In genomic region chr19:35766571-35767104, GRCh38 we compare ENCODE assay signal across 17 cellular contexts. TPM values are rescaled to one million over a fixed set of nuclear protein-coding genes. Genes with fewer than 3 reads are reported as not detected.
DNase-seq lines count a peak whose midpoint lies in the region; ATAC-seq, FAIRE-seq and TF ChIP-seq lines count a peak whose summit lies in the region.
"Had no signal": no experiment of that assay in that cellular context is flagged by ENCODE, and none has a peak within 500 bp of the region (broad histone marks: within the 10 kb centered on the region; RNA-seq: fewer than 3 reads in every experiment).

No MANE protein-coding gene starts in this region.

- H4K91ac ChIP-seq in H9 (ENCODE audit: insufficient read length, low read depth, low read length), result no peak overlapping the region
- H4K91ac ChIP-seq in H1 (replicated peaks; ENCODE audit: insufficient read length, low read length), result no peak overlapping the region

- no CpG with 5 or more reads among the region's 11 CpGs for WGBS in H9 (ENCODE audit: extremely low coverage, insufficient read length, low lambda C conversion rate)
- WGBS in H1 (ENCODE audit: extremely low coverage in 1 of 2, insufficient coverage in 1 of 2, insufficient read length in 1 of 2, insufficient replicate concordance in 2 of 2, low coverage in 1 of 2, low lambda C conversion rate in 2 of 2, missing lambda C conversion rate in 1 of 2), 2 experiments, result 83% methylated on average over 8 of the region's 11 CpGs; no CpG with 5 or more reads in 1 of the 2 experiments

- no peaks in the 10 kb centered on the region for H3K9me3 Mint-ChIP-seq in activated naive CD8-positive, alpha-beta T cell treated with anti-CD3 and anti-CD28 coated beads, Interleukin-2, amount 10 ng/mL, durations not matched to agents 7 days and 5 days
- H3K9me3 Mint-ChIP-seq in activated naive CD8-positive, alpha-beta T cell treated with anti-CD3 and anti-CD28 coated beads for 36 hours, result no peaks in the 10 kb centered on the region
- H3K9me3 Mint-ChIP-seq in H9, result no peaks in the 10 kb centered on the region
- no peaks in the 10 kb centered on the region for H3K9me3 Mint-ChIP-seq in neural progenitor cell
- H3K9me3 Mint-ChIP-seq: CD4-positive, alpha-beta T cell had no signal

- TF ChIP-seq EP300 in H1 (IDR thresholded peaks at IDR 0.05; ENCODE audit: borderline replicate concordance in 1 of 2, low read depth in 2 of 2, low read length in 2 of 2), result no peak

- H2BK15ac ChIP-seq in H9 (ENCODE audit: low read depth, low read length) (no peak overlapping the region), H1 (ENCODE audit: low read length) (no peak overlapping the region)

- no peak overlapping the region for H3K14ac ChIP-seq in H9 (ENCODE audit: insufficient read depth, low read length)
- no peak overlapping the region for H3K14ac ChIP-seq in H1 (ENCODE audit: insufficient read length)

- no peak overlapping the region for H3K4me3 Mint-ChIP-seq in activated naive CD8-positive, alpha-beta T cell treated with anti-CD3 and anti-CD28 coated beads, Interleukin-2, amount 10 ng/mL, durations not matched to agents 7 days and 5 days
- H3K4me3 Mint-ChIP-seq in activated naive CD8-positive, alpha-beta T cell treated with anti-CD3 and anti-CD28 coated beads for 36 hours, result no peak overlapping the region
- H3K4me3 Mint-ChIP-seq in H9, result no peak overlapping the region; a peak in 1 of 5 replicates
- H3K4me3 Mint-ChIP-seq in neural progenitor cell, result peak overlapping the region; percentile 52
- H3K4me3 Mint-ChIP-seq: CD4-positive, alpha-beta T cell had no signal

- no peak overlapping the region for H4K8ac ChIP-seq in H9 (replicated peaks; ENCODE audit: insufficient read length, low read depth, low read length)
- peak overlapping the region; percentile 65; the same call in 1 of the 2 replicates for H4K8ac ChIP-seq in H1 (ENCODE audit: extremely low read depth, insufficient read depth, low read length)

- no peak overlapping the region for H3K4me2 ChIP-seq in H9 (ENCODE audit: insufficient read depth, insufficient read length, low read length)
- no peak overlapping the region; a peak in 1 of 4 replicates for H3K4me2 ChIP-seq in H1 (ENCODE audit: insufficient read depth in 1 of 2, low read depth in 2 of 2, low read length in 2 of 2)
- no peak overlapping the region for H3K4me2 ChIP-seq in neural progenitor cell

- H3F3A ChIP-seq in neural progenitor cell (ENCODE audit: low read depth), result no peaks in the 10 kb centered on the region

- no peak overlapping the region for H3K27ac Mint-ChIP-seq in activated naive CD8-positive, alpha-beta T cell treated with anti-CD3 and anti-CD28 coated beads, Interleukin-2, amount 10 ng/mL, durations not matched to agents 7 days and 5 days
- no peak overlapping the region for H3K27ac Mint-ChIP-seq in activated naive CD8-positive, alpha-beta T cell treated with anti-CD3 and anti-CD28 coated beads for 36 hours
- H3K27ac Mint-ChIP-seq in H9, result peak overlapping the region in 2 of 3 experiments; percentile 24 to 40; a peak in 2 of 7 replicates
- no peak overlapping the region for H3K27ac Mint-ChIP-seq in neural progenitor cell
- H3K27ac Mint-ChIP-seq: CD4-positive, alpha-beta T cell had no signal

- CTCF ChIA-PET in H1 (lab: Charles Lee; ENCODE audit: partially characterized antibody), result interaction anchor here (0.9 to 2.5 kb wide), 4 partner anchors 9 to 53 kb away, joined by 3 to 9 read pairs (median 4); no protein-coding TSS in a partner anchor

- H2AK5ac ChIP-seq in H9 (ENCODE audit: insufficient read length, low read length) (no peak overlapping the region), H1 (ENCODE audit: low read depth, low read length) (no peak overlapping the region)

- H3K27me3 Mint-ChIP-seq in activated naive CD8-positive, alpha-beta T cell treated with anti-CD3 and anti-CD28 coated beads, Interleukin-2, amount 10 ng/mL, durations not matched to agents 7 days and 5 days, result no peaks in the 10 kb centered on the region
- no peaks in the 10 kb centered on the region for H3K27me3 Mint-ChIP-seq in activated naive CD8-positive, alpha-beta T cell treated with anti-CD3 and anti-CD28 coated beads for 36 hours
- peaks cover 10% of the 10 kb centered on the region for H3K27me3 Mint-ChIP-seq in H9 (ENCODE audit: low read depth)
- peaks cover 2% of the 10 kb centered on the region for H3K27me3 Mint-ChIP-seq in neural progenitor cell (ENCODE audit: insufficient read depth, low read depth)
- H3K27me3 Mint-ChIP-seq: CD4-positive, alpha-beta T cell had no signal

- H3K4ac ChIP-seq in H9 (ENCODE audit: low read depth, low read length) (no peak overlapping the region), H1 (replicated peaks; ENCODE audit: insufficient read length, low read depth, low read length) (no peak overlapping the region)

- H2BK20ac ChIP-seq in H9 (ENCODE audit: low read depth, low read length, poor library complexity, severe bottlenecking), result no peak overlapping the region
- H2BK20ac ChIP-seq in H1 (ENCODE audit: low read length), result no peak overlapping the region

- no peak for TF ChIP-seq POLR2A in H1 (IDR thresholded peaks at IDR 0.05; ENCODE audit: control extremely low read depth in 1 of 2, low read depth in 2 of 2, low read length in 2 of 2)

- no peak for FAIRE-seq in H1 (lab: Jason Lieb, UNC)
- FAIRE-seq: G401.6, GM12892 had no signal

- H3K56ac ChIP-seq in H9 (ENCODE audit: insufficient read length, low read depth, low read length), result no peak overlapping the region
- H3K56ac ChIP-seq in H1 (replicated peaks; ENCODE audit: insufficient read length, low read depth, low read length), result no peak overlapping the region

- H3K4me3 ChIP-seq in H1 (ENCODE audit: extremely low read depth in 1 of 4, insufficient read depth in 2 of 4, low read depth in 3 of 4, low read length in 4 of 4) (no peak overlapping the region), neural progenitor cell (no peak overlapping the region)

- TF ChIP-seq CTCF in H9 (conservative IDR thresholded peaks at IDR 0.05) (no peak), H1 (IDR thresholded peaks at IDR 0.05; ENCODE audit: control extremely low read depth in 1 of 3, insufficient read depth in 1 of 3, low read depth in 1 of 3, low read length in 3 of 3) (no peak), neural progenitor cell (IDR thresholded peaks at IDR 0.05) (no peak)

- H3K79me1 ChIP-seq in H9 (ENCODE audit: insufficient read depth, low read depth, low read length, poor library complexity, severe bottlenecking), result no peaks in the 10 kb centered on the region
- no peaks in the 10 kb centered on the region; the same call in 1 of the 2 replicates for H3K79me1 ChIP-seq in H1 (ENCODE audit: low read depth, low read length)

- H4K20me1 ChIP-seq in H9 (ENCODE audit: control insufficient read depth, insufficient read depth, insufficient read length) (no peaks in the 10 kb centered on the region), H1 (replicated peaks in 1 of 2; ENCODE audit: control insufficient read depth in 1 of 2, insufficient read depth in 2 of 2, low read length in 2 of 2) (peaks cover 4 to 5% of the 10 kb centered on the region in 2 experiments), neural progenitor cell (ENCODE audit: low read depth) (peaks cover 13% of the 10 kb centered on the region)

- H3K27me3 ChIP-seq in H9 (ENCODE audit: insufficient read depth, low read length) (no peaks in the 10 kb centered on the region), H1 (replicated peaks in 1 of 4; ENCODE audit: control insufficient read depth in 3 of 4, extremely low read depth in 1 of 4, insufficient read depth in 3 of 4, low read length in 3 of 4) (no peaks in the 10 kb centered on the region), neural progenitor cell (no peaks in the 10 kb centered on the region)

- peaks cover 6% of the 10 kb centered on the region for H3K4me1 Mint-ChIP-seq in activated naive CD8-positive, alpha-beta T cell treated with anti-CD3 and anti-CD28 coated beads, Interleukin-2, amount 10 ng/mL, durations not matched to agents 7 days and 5 days
- H3K4me1 Mint-ChIP-seq in activated naive CD8-positive, alpha-beta T cell treated with anti-CD3 and anti-CD28 coated beads for 36 hours, result no peaks in the 10 kb centered on the region
- H3K4me1 Mint-ChIP-seq in H9 (peaks cover 7 to 8% of the 10 kb centered on the region in 2 experiments), neural progenitor cell (peaks cover 10% of the 10 kb centered on the region)

- H3K18ac ChIP-seq in H9 (ENCODE audit: insufficient read length, low read depth, low read length), result no peak overlapping the region
- H3K18ac ChIP-seq in H1 (ENCODE audit: extremely low read depth, low read length), result no peak overlapping the region

- H2AFZ ChIP-seq in H9 (ENCODE audit: low read length), result no peak overlapping the region
- H2AFZ ChIP-seq in H1 (ENCODE audit: low read length), result no peak overlapping the region
- no peak overlapping the region for H2AFZ ChIP-seq in neural progenitor cell (replicated peaks)

- H4K5ac ChIP-seq in H9 (ENCODE audit: insufficient read length, low read depth, low read length) (no peak overlapping the region), H1 (ENCODE audit: insufficient read length, low read depth, low read length) (no peak overlapping the region)

- H3K27ac ChIP-seq in H9 (ENCODE audit: insufficient read length, low read depth, low read length) (no peak overlapping the region), H1 (ENCODE audit: low read depth, low read length) (no peak overlapping the region), neural progenitor cell (no peak overlapping the region)

- no peaks in the 10 kb centered on the region for H3K4me1 ChIP-seq in H9 (ENCODE audit: insufficient read depth, low read length)
- peaks cover 0 to 13% (median 7%) of the 10 kb centered on the region in 4 experiments; a peak in 5 of 7 replicates for H3K4me1 ChIP-seq in H1 (replicated peaks in 1 of 4; ENCODE audit: control insufficient read depth in 3 of 4, insufficient read depth in 4 of 4, low read length in 3 of 4)
- H3K4me1 ChIP-seq in neural progenitor cell, result peaks cover 5% of the 10 kb centered on the region

- peaks cover 15% of the 10 kb centered on the region for H3K36me3 Mint-ChIP-seq in activated naive CD8-positive, alpha-beta T cell treated with anti-CD3 and anti-CD28 coated beads, Interleukin-2, amount 10 ng/mL, durations not matched to agents 7 days and 5 days
- H3K36me3 Mint-ChIP-seq in activated naive CD8-positive, alpha-beta T cell treated with anti-CD3 and anti-CD28 coated beads for 36 hours, result peaks cover 10% of the 10 kb centered on the region
- H3K36me3 Mint-ChIP-seq in H9 (ENCODE audit: insufficient read depth in 1 of 3, low read depth in 3 of 3) (peaks cover 9 to 37% (median 36%) of the 10 kb centered on the region in 3 experiments), neural progenitor cell (peaks cover 16% of the 10 kb centered on the region)

- H3K36me3 ChIP-seq in H1 (ENCODE audit: control insufficient read depth in 2 of 4, insufficient read depth in 4 of 4, low read length in 3 of 4), result peaks cover 0 to 12% (median 5%) of the 10 kb centered on the region in 4 experiments; a peak in 5 of 8 replicates
- H3K36me3 ChIP-seq in neural progenitor cell, result no peaks in the 10 kb centered on the region

- DNase-seq in activated naive CD8-positive, alpha-beta T cell treated with anti-CD3 and anti-CD28 coated beads, Interleukin-2, amount 10 ng/mL, durations not matched to agents 7 days and 5 days, result no peak
- no peak for DNase-seq in activated naive CD8-positive, alpha-beta T cell treated with anti-CD3 and anti-CD28 coated beads for 36 hours
- DNase-seq in H9 (peak; percentile 29), H1 (ENCODE audit: low read depth in 1 of 2, low spot score in 2 of 2) (no peak), neural progenitor cell (ENCODE audit: low spot score) (no peak), germinal center (ENCODE audit: low spot score) (no peak), NCI-H1694 (lab: John Stamatoyannopoulos, UW) (no peak)
- DNase-seq: CD4-positive, alpha-beta T cell; DMS79 treated with DMSO at 0.1 percent for 48 hours; NCI-H146; NCI-H345; NCI-H69; NK-92 treated with Interleukin-12 subunit alpha and Interleukin-12 subunit beta, amount 100 ng/mL, for 24 hours had no signal

- no peak overlapping the region for H3K9ac ChIP-seq in H9 (ENCODE audit: extremely low read depth, insufficient read length, low read length)
- H3K9ac ChIP-seq in H1 (replicated peaks in 1 of 4; ENCODE audit: extremely low read depth in 1 of 4, low read depth in 3 of 4, low read length in 3 of 4), result no peak overlapping the region
- no peak overlapping the region for H3K9ac ChIP-seq in neural progenitor cell

- H2BK5ac ChIP-seq in H9 (ENCODE audit: insufficient read length, low read length) (no peak overlapping the region), H1 (ENCODE audit: low read depth, low read length) (no peak overlapping the region)

- no peak overlapping the region for H3T11ph ChIP-seq in H9 (ENCODE audit: low read length)

- H2BK12ac ChIP-seq in H9 (ENCODE audit: insufficient read length, low read depth, low read length) (no peak overlapping the region), H1 (ENCODE audit: low read depth, low read length) (no peak overlapping the region)

- no peaks in the 10 kb centered on the region for H3K9me3 ChIP-seq in H9 (ENCODE audit: control insufficient read depth, low read depth, low read length)
- no peaks in the 10 kb centered on the region for H3K9me3 ChIP-seq in H1 (ENCODE audit: insufficient read depth in 2 of 2, low read depth in 1 of 2, low read length in 1 of 2)
- H3K9me3 ChIP-seq in neural progenitor cell (ENCODE audit: low read depth), result no peaks in the 10 kb centered on the region

- H3K79me2 ChIP-seq in H9 (ENCODE audit: insufficient read depth, low read length) (no peaks in the 10 kb centered on the region), H1 (ENCODE audit: control insufficient read depth in 1 of 2, insufficient read depth in 2 of 2, low read length in 2 of 2) (no peaks in the 10 kb centered on the region), neural progenitor cell (ENCODE audit: low read depth) (no peaks in the 10 kb centered on the region)

- H3K23ac ChIP-seq in H9 (ENCODE audit: insufficient read length, low read depth, low read length) (no peak overlapping the region), H1 (ENCODE audit: insufficient read length) (no peak overlapping the region)

- POLR2A ChIA-PET in activated naive CD8-positive, alpha-beta T cell treated with anti-CD3 and anti-CD28 coated beads, Interleukin-2, amount 10 ng/mL, durations not matched to agents 7 days and 5 days (lab: Charles Lee), result interaction anchor here (1.1 to 2.6 kb wide), 2 partner anchors 9 to 19 kb away, joined by 5 read pairs; partner anchors contain the start of genes HSPB6 and LIN37
- POLR2A ChIA-PET in H1 (lab: Charles Lee; ENCODE audit: partially characterized antibody), result interaction anchor here (0.8 to 2.8 kb wide), 8 partner anchors 10 to 117 kb away, joined by 3 to 11 read pairs (median 4); partner anchors contain the start of genes HSPB6, IGFLR1, LIN37 and PROSER3

- H2BK120ac ChIP-seq in H9 (ENCODE audit: low read depth, low read length, poor library complexity, severe bottlenecking) (no peak overlapping the region), H1 (replicated peaks; ENCODE audit: low read depth, low read length) (no peak overlapping the region)

- peak; percentile 26 for ATAC-seq in activated naive CD8-positive, alpha-beta T cell treated with anti-CD3 and anti-CD28 coated beads, Interleukin-2, amount 10 ng/mL, durations not matched to agents 7 days and 5 days (ENCODE audit: low read depth)
- no peak for ATAC-seq in HG02970 (IDR thresholded peaks at IDR 0.05; ENCODE audit: low FRiP score, unreplicated experiment)

- TF ChIP-seq RAD21 in H1 (IDR thresholded peaks at IDR 0.05 in 1 of 2, conservative IDR thresholded peaks at IDR 0.05 in 1 of 2; ENCODE audit: low read depth in 2 of 2, low read length in 2 of 2), result no peak

- H3K23me2 ChIP-seq in H9 (ENCODE audit: insufficient read length, low read depth, low read length, poor library complexity, severe bottlenecking) (no peaks in the 10 kb centered on the region), H1 (ENCODE audit: low read depth, low read length) (no peaks in the 10 kb centered on the region; the same call in 1 of the 2 replicates)

RNA-seq across cellular contexts. Expression of gene PROSER3, which starts 8.7 kb away (rescaled TPM):
- 10 to 100 TPM; 53.0 to 59.9 TPM for total RNA-seq in activated naive CD8-positive, alpha-beta T cell treated with anti-CD3 and anti-CD28 coated beads, Interleukin-2, amount 10 ng/mL, durations not matched to agents 7 days and 5 days
- total RNA-seq in activated naive CD8-positive, alpha-beta T cell treated with anti-CD3 and anti-CD28 coated beads for 36 hours, result 10 to 100 TPM; 29.9 to 33.3 TPM
- total RNA-seq in H9 (2021) (21.8 and 29.1 TPM in 2 replicates), neural progenitor cell (ENCODE audit: low replicate concordance) (7.1 and 13.4 TPM in 2 replicates)
- total RNA-seq in H1 (2021; fragmentation: NEBNext Ultra II Directional; extraction: Animal tissue kit (Norgen Biotek cat#: 25700)), result 20.8 and 28.9 TPM in 2 replicates
- polyA plus RNA-seq in H1 (2011; rRNA removed), result 17.8 and 27.8 TPM in 2 replicates
- polyA plus RNA-seq in H1 (2011; cell fraction: cytosol; rRNA removed), result 7.6 TPM
- polyA plus RNA-seq in H1 (2011; cell fraction: nucleus; rRNA removed), result 45.0 TPM
- 16.1 to 23.4 TPM (median 19.6 TPM) in 4 replicates for polyA plus RNA-seq in H1 (2012, experiment 1 of 2)
- polyA plus RNA-seq in H1 (2012, experiment 2 of 2), result 16.3 TPM
- 22.3 TPM for polyA plus RNA-seq in H1 (2013, experiment 1 of 2)
- polyA plus RNA-seq in H1 (2013, experiment 2 of 2), result 21.7 TPM
- 15.9 and 27.8 TPM in 2 replicates for polyA minus RNA-seq in H1 (2011; rRNA and poly(A)+ RNA removed)
- polyA minus RNA-seq in H1 (2011; cell fraction: cytosol; rRNA and poly(A)+ RNA removed), result 19.3 TPM
- 19.8 TPM for polyA minus RNA-seq in H1 (2011; cell fraction: nucleus; rRNA and poly(A)+ RNA removed)

RNA-seq across cellular contexts. Expression of gene ARHGAP33, which starts 8.7 kb away (rescaled TPM):
- total RNA-seq in activated naive CD8-positive, alpha-beta T cell treated with anti-CD3 and anti-CD28 coated beads, Interleukin-2, amount 10 ng/mL, durations not matched to agents 7 days and 5 days, result 10 to 100 TPM; 64.4 to 76.5 TPM
- total RNA-seq in activated naive CD8-positive, alpha-beta T cell treated with anti-CD3 and anti-CD28 coated beads for 36 hours, result 10 to 100 TPM; 15.0 to 16.3 TPM
- total RNA-seq in H9 (2021) (18.7 and 19.5 TPM in 2 replicates), neural progenitor cell (ENCODE audit: low replicate concordance) (6.5 and 15.1 TPM in 2 replicates)
- 25.0 and 25.2 TPM in 2 replicates for total RNA-seq in H1 (2021; fragmentation: NEBNext Ultra II Directional; extraction: Animal tissue kit (Norgen Biotek cat#: 25700))
- 6.5 and 11.2 TPM in 2 replicates for polyA plus RNA-seq in H1 (2011; rRNA removed)
- 5.6 TPM for polyA plus RNA-seq in H1 (2011; cell fraction: cytosol; rRNA removed)
- 63.2 TPM for polyA plus RNA-seq in H1 (2011; cell fraction: nucleus; rRNA removed)
- polyA plus RNA-seq in H1 (2012, experiment 1 of 2), result 16.6 to 27.6 TPM (median 25.0 TPM) in 4 replicates
- 13.4 TPM for polyA plus RNA-seq in H1 (2012, experiment 2 of 2)
- 19.4 TPM for polyA plus RNA-seq in H1 (2013, experiment 1 of 2)
- 18.1 TPM for polyA plus RNA-seq in H1 (2013, experiment 2 of 2)
- polyA minus RNA-seq in H1 (2011; rRNA and poly(A)+ RNA removed), result 3.9 and 5.8 TPM in 2 replicates
- polyA minus RNA-seq in H1 (2011; cell fraction: cytosol; rRNA and poly(A)+ RNA removed), result 12.0 TPM
- 24.6 TPM for polyA minus RNA-seq in H1 (2011; cell fraction: nucleus; rRNA and poly(A)+ RNA removed)

RNA-seq across cellular contexts. Expression of gene HSPB6, which starts 9.8 kb away (rescaled TPM):
- total RNA-seq in activated naive CD8-positive, alpha-beta T cell treated with anti-CD3 and anti-CD28 coated beads, Interleukin-2, amount 10 ng/mL, durations not matched to agents 7 days and 5 days, result under 1 TPM in 1 of 2 experiments, not detected in 1; 0.36 TPM
- under 1 TPM; 0.39 to 0.78 TPM for total RNA-seq in activated naive CD8-positive, alpha-beta T cell treated with anti-CD3 and anti-CD28 coated beads for 36 hours
- total RNA-seq in H9 (2021) (0.37 TPM in 2 replicates), neural progenitor cell (ENCODE audit: low replicate concordance) (not detected in 2 replicates)
- 0.44 TPM in 1 of 2 replicates, not detected in the other for total RNA-seq in H1 (2021; fragmentation: NEBNext Ultra II Directional; extraction: Animal tissue kit (Norgen Biotek cat#: 25700))
- 0.91 and 1.6 TPM in 2 replicates for polyA plus RNA-seq in H1 (2011; rRNA removed)
- 0.69 TPM for polyA plus RNA-seq in H1 (2011; cell fraction: cytosol; rRNA removed)
- polyA plus RNA-seq in H1 (2011; cell fraction: nucleus; rRNA removed), result 1.1 TPM
- polyA plus RNA-seq in H1 (2012, experiment 1 of 2), result 2.2 to 2.9 TPM (median 2.2 TPM) in 4 replicates
- polyA plus RNA-seq in H1 (2012, experiment 2 of 2), result 2.1 TPM
- 1.6 TPM for polyA plus RNA-seq in H1 (2013, experiment 1 of 2)
- polyA plus RNA-seq in H1 (2013, experiment 2 of 2), result 1.3 TPM
- 0.27 and 0.50 TPM in 2 replicates for polyA minus RNA-seq in H1 (2011; rRNA and poly(A)+ RNA removed)
- polyA minus RNA-seq in H1 (2011; cell fraction: cytosol; rRNA and poly(A)+ RNA removed), result 1.5 TPM
- 2.1 TPM for polyA minus RNA-seq in H1 (2011; cell fraction: nucleus; rRNA and poly(A)+ RNA removed)
- total RNA-seq: CD4-positive, alpha-beta T cell; HT1080 had no signal

RNA-seq across cellular contexts. Expression of gene LIN37, which starts 18.3 kb away (rescaled TPM):
- 10 to 100 TPM; 18.3 to 22.4 TPM for total RNA-seq in activated naive CD8-positive, alpha-beta T cell treated with anti-CD3 and anti-CD28 coated beads, Interleukin-2, amount 10 ng/mL, durations not matched to agents 7 days and 5 days
- total RNA-seq in activated naive CD8-positive, alpha-beta T cell treated with anti-CD3 and anti-CD28 coated beads for 36 hours, result 1 to 10 TPM; 5.1 to 7.0 TPM
- total RNA-seq in H9 (2021) (4.7 and 5.9 TPM in 2 replicates), neural progenitor cell (ENCODE audit: low replicate concordance) (11.4 and 12.4 TPM in 2 replicates)
- total RNA-seq in H1 (2021; fragmentation: NEBNext Ultra II Directional; extraction: Animal tissue kit (Norgen Biotek cat#: 25700)), result 2.9 and 3.8 TPM in 2 replicates
- 8.5 and 9.8 TPM in 2 replicates for polyA plus RNA-seq in H1 (2011; rRNA removed)
- 3.8 TPM for polyA plus RNA-seq in H1 (2011; cell fraction: cytosol; rRNA removed)
- polyA plus RNA-seq in H1 (2011; cell fraction: nucleus; rRNA removed), result 9.2 TPM
- 5.4 to 8.1 TPM (median 6.1 TPM) in 4 replicates for polyA plus RNA-seq in H1 (2012, experiment 1 of 2)
- 11.4 TPM for polyA plus RNA-seq in H1 (2012, experiment 2 of 2)
- polyA plus RNA-seq in H1 (2013, experiment 1 of 2), result 3.7 TPM
- polyA plus RNA-seq in H1 (2013, experiment 2 of 2), result 3.0 TPM
- polyA minus RNA-seq in H1 (2011; rRNA and poly(A)+ RNA removed), result 3.7 and 4.2 TPM in 2 replicates
- polyA minus RNA-seq in H1 (2011; cell fraction: cytosol; rRNA and poly(A)+ RNA removed), result 8.3 TPM
- polyA minus RNA-seq in H1 (2011; cell fraction: nucleus; rRNA and poly(A)+ RNA removed), result 2.6 TPM

RNA-seq across cellular contexts. Expression of gene PSENEN, which starts 21.2 kb away (rescaled TPM):
- total RNA-seq in activated naive CD8-positive, alpha-beta T cell treated with anti-CD3 and anti-CD28 coated beads, Interleukin-2, amount 10 ng/mL, durations not matched to agents 7 days and 5 days, result 10 to 100 TPM; 35.7 to 36.3 TPM
- 10 to 100 TPM; 38.5 to 41.6 TPM for total RNA-seq in activated naive CD8-positive, alpha-beta T cell treated with anti-CD3 and anti-CD28 coated beads for 36 hours
- total RNA-seq in H9 (2021), result 69.7 and 77.7 TPM in 2 replicates
- 75.3 and 80.2 TPM in 2 replicates for total RNA-seq in H1 (2021; fragmentation: NEBNext Ultra II Directional; extraction: Animal tissue kit (Norgen Biotek cat#: 25700))
- 66.7 and 73.9 TPM in 2 replicates for polyA plus RNA-seq in H1 (2011; rRNA removed)
- 38.4 TPM for polyA plus RNA-seq in H1 (2011; cell fraction: cytosol; rRNA removed)
- polyA plus RNA-seq in H1 (2011; cell fraction: nucleus; rRNA removed), result 68.8 TPM
- 64.8 to 80.3 TPM (median 70.7 TPM) in 4 replicates for polyA plus RNA-seq in H1 (2012, experiment 1 of 2)
- 71.3 TPM for polyA plus RNA-seq in H1 (2012, experiment 2 of 2)
- 143 TPM for polyA plus RNA-seq in H1 (2013, experiment 1 of 2)
- 164 TPM for polyA plus RNA-seq in H1 (2013, experiment 2 of 2)
- 38.7 and 46.2 TPM in 2 replicates for polyA minus RNA-seq in H1 (2011; rRNA and poly(A)+ RNA removed)
- polyA minus RNA-seq in H1 (2011; cell fraction: cytosol; rRNA and poly(A)+ RNA removed), result 25.5 TPM
- polyA minus RNA-seq in H1 (2011; cell fraction: nucleus; rRNA and poly(A)+ RNA removed), result 17.1 TPM
- 10.9 and 29.6 TPM in 2 replicates for total RNA-seq in neural progenitor cell (ENCODE audit: low replicate concordance)

Comparison
In these comparisons a context has a peak if more than half of its experiments do, and no peak if none do; other contexts are left out.
1. H3K27ac Mint-ChIP-seq: peak in H9 (2 of 3); none in activated naive CD8-positive, alpha-beta T cell treated with anti-CD3 and anti-CD28 coated beads, Interleukin-2, amount 10 ng/mL, durations not matched to agents 7 days and 5 days (single experiment), activated naive CD8-positive, alpha-beta T cell treated with anti-CD3 and anti-CD28 coated beads for 36 hours (single experiment) and neural progenitor cell (single experiment).